In genomic region chr17:44919885-44920564, GRCh38 we compare ENCODE assay signal across 1 cellular context.
A peak's percentile ranks its signal among the peaks of the same experiment; 100 is the strongest.
TF ChIP-seq lines count a peak whose summit lies in the region.

No MANE protein-coding gene starts in this region.

TF ChIP-seq in HepG2, 621 proteins besides CTCF, POLR2A, EP300 and RAD21 (continues in another document):
- TF ChIP-seq ZBED4 (CRISPR knock-in tag; IDR thresholded peaks at IDR 0.05; ENCODE audit: borderline replicate concordance) (0 out of 2 replicates have a peak, but pooled peaks have one; percentile 21), FOXA1 (IDR thresholded peaks at IDR 0.05) (no peak), FOXA1 (CRISPR knock-in tag; IDR thresholded peaks at IDR 0.05) (0 out of 2 replicates have a peak, but pooled peaks have one; percentile 10), ZNF720 (CRISPR knock-in tag; IDR thresholded peaks at IDR 0.05) (no peak), ZBTB7A (CRISPR knock-in tag; IDR thresholded peaks at IDR 0.05) (no peak), ZMYM3 (CRISPR knock-in tag; IDR thresholded peaks at IDR 0.05) (peak; percentile 69; the same call in 1 of the 2 replicates), ZBTB3 (CRISPR knock-in tag; IDR thresholded peaks at IDR 0.05; ENCODE audit: borderline replicate concordance, low read depth) (no peak), ZNF333 (CRISPR knock-in tag; IDR thresholded peaks at IDR 0.05; ENCODE audit: borderline replicate concordance) (no peak), GATAD1 (CRISPR knock-in tag; IDR thresholded peaks at IDR 0.05) (0 out of 2 replicates have a peak, but pooled peaks have one; percentile 42), ZFX (CRISPR knock-in tag; IDR thresholded peaks at IDR 0.05; ENCODE audit: low read depth) (peak; percentile 62; the same call in 1 of the 2 replicates), HDAC1 (CRISPR knock-in tag; IDR thresholded peaks at IDR 0.05) (no peak; the same call in 1 of the 2 replicates), ZFP37 (CRISPR knock-in tag; IDR thresholded peaks at IDR 0.05; ENCODE audit: borderline replicate concordance) (no peak), MLLT10 (CRISPR knock-in tag; IDR thresholded peaks at IDR 0.05) (no peak), NAIF1 (CRISPR knock-in tag; IDR thresholded peaks at IDR 0.05; ENCODE audit: borderline replicate concordance) (no peak), RXRA (CRISPR knock-in tag; IDR thresholded peaks at IDR 0.05) (peak; percentile 22), TBP (CRISPR knock-in tag; IDR thresholded peaks at IDR 0.05) (no peak), ZNF263 (CRISPR knock-in tag; IDR thresholded peaks at IDR 0.05) (no peak), ZNF207 (IDR thresholded peaks at IDR 0.05; ENCODE audit: borderline replicate concordance) (no peak), TEAD2 (CRISPR knock-in tag; IDR thresholded peaks at IDR 0.05) (no peak), THAP11 (CRISPR knock-in tag; IDR thresholded peaks at IDR 0.05) (peak; percentile 46; the same call in 1 of the 2 replicates), XRCC5 (optimal IDR thresholded peaks at IDR 0.05; ENCODE audit: low read length) (peak; percentile 75), HOXA7 (CRISPR knock-in tag; IDR thresholded peaks at IDR 0.05) (no peak), ZNF562 (CRISPR knock-in tag; IDR thresholded peaks at IDR 0.05; ENCODE audit: borderline replicate concordance) (no peak), AHR (CRISPR knock-in tag; IDR thresholded peaks at IDR 0.05) (no peak), TEAD3 (CRISPR knock-in tag; optimal IDR thresholded peaks at IDR 0.05; ENCODE audit: borderline replicate concordance) (peak; percentile 39), TRIM24 (CRISPR knock-in tag; IDR thresholded peaks at IDR 0.05) (no peak), ZNF839 (CRISPR knock-in tag; IDR thresholded peaks at IDR 0.05; ENCODE audit: borderline replicate concordance) (no peak), NONO (IDR thresholded peaks at IDR 0.05) (no peak), NONO (CRISPR knock-in tag; conservative IDR thresholded peaks at IDR 0.05) (0 out of 2 replicates have a peak, but pooled peaks have one; percentile 41), CBX5 (CRISPR knock-in tag; IDR thresholded peaks at IDR 0.05; ENCODE audit: borderline replicate concordance) (0 out of 2 replicates have a peak, but pooled peaks have one; percentile 54), ZNF225 (CRISPR knock-in tag; IDR thresholded peaks at IDR 0.05) (peak; percentile 73; the same call in 1 of the 2 replicates), THAP7 (CRISPR knock-in tag; IDR thresholded peaks at IDR 0.05) (no peak), ZNF629 (CRISPR knock-in tag; conservative IDR thresholded peaks at IDR 0.05) (peak; percentile 92), RORA (CRISPR knock-in tag; IDR thresholded peaks at IDR 0.05) (no peak), ETV5 (CRISPR knock-in tag; IDR thresholded peaks at IDR 0.05; ENCODE audit: borderline replicate concordance) (peak; percentile 30; the same call in 1 of the 2 replicates), EEA1 (CRISPR knock-in tag; IDR thresholded peaks at IDR 0.05; ENCODE audit: borderline replicate concordance) (no peak), LCORL (IDR thresholded peaks at IDR 0.05) (no peak), LCORL (CRISPR knock-in tag; IDR thresholded peaks at IDR 0.05) (peak; percentile 76; the same call in 1 of the 2 replicates), ZNF501 (CRISPR knock-in tag; IDR thresholded peaks at IDR 0.05) (no peak; the same call in 1 of the 2 replicates), BCL3 (CRISPR knock-in tag; IDR thresholded peaks at IDR 0.05) (no peak), IRF2 (CRISPR knock-in tag; IDR thresholded peaks at IDR 0.05) (peak; percentile 62; the same call in 1 of the 2 replicates)
- TF ChIP-seq, protein P1, sequence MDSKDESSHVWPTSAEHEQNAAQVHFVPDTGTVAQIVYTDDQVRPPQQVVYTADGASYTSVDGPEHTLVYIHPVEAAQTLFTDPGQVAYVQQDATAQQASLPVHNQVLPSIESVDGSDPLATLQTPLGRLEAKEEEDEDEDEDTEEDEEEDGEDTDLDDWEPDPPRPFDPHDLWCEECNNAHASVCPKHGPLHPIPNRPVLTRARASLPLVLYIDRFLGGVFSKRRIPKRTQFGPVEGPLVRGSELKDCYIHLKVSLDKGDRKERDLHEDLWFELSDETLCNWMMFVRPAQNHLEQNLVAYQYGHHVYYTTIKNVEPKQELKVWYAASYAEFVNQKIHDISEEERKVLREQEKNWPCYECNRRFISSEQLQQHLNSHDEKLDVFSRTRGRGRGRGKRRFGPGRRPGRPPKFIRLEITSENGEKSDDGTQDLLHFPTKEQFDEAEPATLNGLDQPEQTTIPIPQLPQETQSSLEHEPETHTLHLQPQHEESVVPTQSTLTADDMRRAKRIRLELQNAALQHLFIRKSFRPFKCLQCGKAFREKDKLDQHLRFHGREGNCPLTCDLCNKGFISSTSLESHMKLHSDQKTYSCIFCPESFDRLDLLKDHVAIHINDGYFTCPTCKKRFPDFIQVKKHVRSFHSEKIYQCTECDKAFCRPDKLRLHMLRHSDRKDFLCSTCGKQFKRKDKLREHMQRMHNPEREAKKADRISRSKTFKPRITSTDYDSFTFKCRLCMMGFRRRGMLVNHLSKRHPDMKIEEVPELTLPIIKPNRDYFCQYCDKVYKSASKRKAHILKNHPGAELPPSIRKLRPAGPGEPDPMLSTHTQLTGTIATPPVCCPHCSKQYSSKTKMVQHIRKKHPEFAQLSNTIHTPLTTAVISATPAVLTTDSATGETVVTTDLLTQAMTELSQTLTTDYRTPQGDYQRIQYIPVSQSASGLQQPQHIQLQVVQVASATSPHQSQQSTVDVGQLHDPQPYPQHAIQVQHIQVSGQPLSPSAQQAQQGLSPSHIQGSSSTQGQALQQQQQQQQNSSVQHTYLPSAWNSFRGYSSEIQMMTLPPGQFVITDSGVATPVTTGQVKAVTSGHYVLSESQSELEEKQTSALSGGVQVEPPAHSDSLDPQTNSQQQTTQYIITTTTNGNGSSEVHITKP (CRISPR knock-in tag; IDR thresholded peaks at IDR 0.05; ENCODE audit: low read depth) = no peak
- TF ChIP-seq, protein P2, sequence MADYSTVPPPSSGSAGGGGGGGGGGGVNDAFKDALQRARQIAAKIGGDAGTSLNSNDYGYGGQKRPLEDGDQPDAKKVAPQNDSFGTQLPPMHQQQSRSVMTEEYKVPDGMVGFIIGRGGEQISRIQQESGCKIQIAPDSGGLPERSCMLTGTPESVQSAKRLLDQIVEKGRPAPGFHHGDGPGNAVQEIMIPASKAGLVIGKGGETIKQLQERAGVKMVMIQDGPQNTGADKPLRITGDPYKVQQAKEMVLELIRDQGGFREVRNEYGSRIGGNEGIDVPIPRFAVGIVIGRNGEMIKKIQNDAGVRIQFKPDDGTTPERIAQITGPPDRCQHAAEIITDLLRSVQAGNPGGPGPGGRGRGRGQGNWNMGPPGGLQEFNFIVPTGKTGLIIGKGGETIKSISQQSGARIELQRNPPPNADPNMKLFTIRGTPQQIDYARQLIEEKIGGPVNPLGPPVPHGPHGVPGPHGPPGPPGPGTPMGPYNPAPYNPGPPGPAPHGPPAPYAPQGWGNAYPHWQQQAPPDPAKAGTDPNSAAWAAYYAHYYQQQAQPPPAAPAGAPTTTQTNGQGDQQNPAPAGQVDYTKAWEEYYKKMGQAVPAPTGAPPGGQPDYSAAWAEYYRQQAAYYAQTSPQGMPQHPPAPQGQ (CRISPR knock-in tag; IDR thresholded peaks at IDR 0.05; ENCODE audit: borderline replicate concordance) = no peak
- TF ChIP-seq, protein P3, sequence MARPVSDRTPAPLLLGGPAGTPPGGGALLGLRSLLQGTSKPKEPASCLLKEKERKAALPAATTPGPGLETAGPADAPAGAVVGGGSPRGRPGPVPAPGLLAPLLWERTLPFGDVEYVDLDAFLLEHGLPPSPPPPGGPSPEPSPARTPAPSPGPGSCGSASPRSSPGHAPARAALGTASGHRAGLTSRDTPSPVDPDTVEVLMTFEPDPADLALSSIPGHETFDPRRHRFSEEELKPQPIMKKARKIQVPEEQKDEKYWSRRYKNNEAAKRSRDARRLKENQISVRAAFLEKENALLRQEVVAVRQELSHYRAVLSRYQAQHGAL (CRISPR knock-in tag; IDR thresholded peaks at IDR 0.05; ENCODE audit: not compliant biosample characterization) = no peak
- TF ChIP-seq, protein P4, sequence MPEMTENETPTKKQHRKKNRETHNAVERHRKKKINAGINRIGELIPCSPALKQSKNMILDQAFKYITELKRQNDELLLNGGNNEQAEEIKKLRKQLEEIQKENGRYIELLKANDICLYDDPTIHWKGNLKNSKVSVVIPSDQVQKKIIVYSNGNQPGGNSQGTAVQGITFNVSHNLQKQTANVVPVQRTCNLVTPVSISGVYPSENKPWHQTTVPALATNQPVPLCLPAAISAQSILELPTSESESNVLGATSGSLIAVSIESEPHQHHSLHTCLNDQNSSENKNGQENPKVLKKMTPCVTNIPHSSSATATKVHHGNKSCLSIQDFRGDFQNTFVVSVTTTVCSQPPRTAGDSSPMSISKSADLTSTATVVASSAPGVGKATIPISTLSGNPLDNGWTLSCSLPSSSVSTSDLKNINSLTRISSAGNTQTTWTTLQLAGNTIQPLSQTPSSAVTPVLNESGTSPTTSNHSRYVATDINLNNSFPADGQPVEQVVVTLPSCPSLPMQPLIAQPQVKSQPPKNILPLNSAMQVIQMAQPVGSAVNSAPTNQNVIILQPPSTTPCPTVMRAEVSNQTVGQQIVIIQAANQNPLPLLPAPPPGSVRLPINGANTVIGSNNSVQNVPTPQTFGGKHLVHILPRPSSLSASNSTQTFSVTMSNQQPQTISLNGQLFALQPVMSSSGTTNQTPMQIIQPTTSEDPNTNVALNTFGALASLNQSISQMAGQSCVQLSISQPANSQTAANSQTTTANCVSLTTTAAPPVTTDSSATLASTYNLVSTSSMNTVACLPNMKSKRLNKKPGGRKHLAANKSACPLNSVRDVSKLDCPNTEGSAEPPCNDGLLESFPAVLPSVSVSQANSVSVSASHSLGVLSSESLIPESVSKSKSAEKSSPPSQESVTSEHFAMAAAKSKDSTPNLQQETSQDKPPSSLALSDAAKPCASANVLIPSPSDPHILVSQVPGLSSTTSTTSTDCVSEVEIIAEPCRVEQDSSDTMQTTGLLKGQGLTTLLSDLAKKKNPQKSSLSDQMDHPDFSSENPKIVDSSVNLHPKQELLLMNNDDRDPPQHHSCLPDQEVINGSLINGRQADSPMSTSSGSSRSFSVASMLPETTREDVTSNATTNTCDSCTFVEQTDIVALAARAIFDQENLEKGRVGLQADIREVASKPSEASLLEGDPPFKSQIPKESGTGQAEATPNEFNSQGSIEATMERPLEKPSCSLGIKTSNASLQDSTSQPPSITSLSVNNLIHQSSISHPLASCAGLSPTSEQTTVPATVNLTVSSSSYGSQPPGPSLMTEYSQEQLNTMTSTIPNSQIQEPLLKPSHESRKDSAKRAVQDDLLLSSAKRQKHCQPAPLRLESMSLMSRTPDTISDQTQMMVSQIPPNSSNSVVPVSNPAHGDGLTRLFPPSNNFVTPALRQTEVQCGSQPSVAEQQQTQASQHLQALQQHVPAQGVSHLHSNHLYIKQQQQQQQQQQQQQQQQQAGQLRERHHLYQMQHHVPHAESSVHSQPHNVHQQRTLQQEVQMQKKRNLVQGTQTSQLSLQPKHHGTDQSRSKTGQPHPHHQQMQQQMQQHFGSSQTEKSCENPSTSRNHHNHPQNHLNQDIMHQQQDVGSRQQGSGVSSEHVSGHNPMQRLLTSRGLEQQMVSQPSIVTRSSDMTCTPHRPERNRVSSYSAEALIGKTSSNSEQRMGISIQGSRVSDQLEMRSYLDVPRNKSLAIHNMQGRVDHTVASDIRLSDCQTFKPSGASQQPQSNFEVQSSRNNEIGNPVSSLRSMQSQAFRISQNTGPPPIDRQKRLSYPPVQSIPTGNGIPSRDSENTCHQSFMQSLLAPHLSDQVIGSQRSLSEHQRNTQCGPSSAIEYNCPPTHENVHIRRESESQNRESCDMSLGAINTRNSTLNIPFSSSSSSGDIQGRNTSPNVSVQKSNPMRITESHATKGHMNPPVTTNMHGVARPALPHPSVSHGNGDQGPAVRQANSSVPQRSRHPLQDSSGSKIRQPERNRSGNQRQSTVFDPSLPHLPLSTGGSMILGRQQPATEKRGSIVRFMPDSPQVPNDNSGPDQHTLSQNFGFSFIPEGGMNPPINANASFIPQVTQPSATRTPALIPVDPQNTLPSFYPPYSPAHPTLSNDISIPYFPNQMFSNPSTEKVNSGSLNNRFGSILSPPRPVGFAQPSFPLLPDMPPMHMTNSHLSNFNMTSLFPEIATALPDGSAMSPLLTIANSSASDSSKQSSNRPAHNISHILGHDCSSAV (CRISPR knock-in tag; IDR thresholded peaks at IDR 0.05; ENCODE audit: borderline replicate concordance) = no peak
